Comparison of ENCODE assay signal across 11 cellular contexts in genomic region chr9:98380065-98380681, GRCh38.
DNase-seq lines count a peak whose midpoint lies in the region; ATAC-seq, FAIRE-seq and TF ChIP-seq lines count a peak whose summit lies in the region.
"Had no signal": no experiment of that assay in that cellular context is flagged by ENCODE, and none has a peak within 500 bp of the region (broad histone marks: within the 10 kb centered on the region; RNA-seq: fewer than 3 reads in every experiment).

No MANE protein-coding gene starts in this region.

- no peak overlapping the region for H3K27ac ChIP-seq in right cardiac atrium (ENCODE audit: low read length)
- H3K27ac ChIP-seq in left lung = no peak overlapping the region

- DNase-seq in right cardiac atrium (peak in 1 of 3 donors; percentile 62), cardiac septum (ENCODE audit: low spot score) (no peak), NCI-H69 (lab: John Stamatoyannopoulos, UW) (peak; percentile 11), fibroblast of villous mesenchyme (ENCODE audit: low read depth) (peak; percentile 68), urothelium cell line (ENCODE audit: low spot score) (peak; percentile 48), left lung (no peak)
- no peak for DNase-seq in stimulated activated naive CD4-positive, alpha-beta T cell (lab: John Stamatoyannopoulos, UW)
- DNase-seq: CD8-positive, alpha-beta T cell; stimulated activated CD4-positive, alpha-beta T cell treated with anti-CD3 and anti-CD28 coated beads, Interleukin-15, amount 100 ng/mL, for 24 hours had no signal

- H3K4me3 ChIP-seq in right cardiac atrium (ENCODE audit: low read length) (no peak overlapping the region), fibroblast of villous mesenchyme (ENCODE audit: low read depth, low read length) (no peak overlapping the region), left lung (no peak overlapping the region)

- H3K27me3 ChIP-seq in right cardiac atrium (ENCODE audit: control insufficient read depth, insufficient read depth) = no peaks in the 10 kb centered on the region
- no peaks in the 10 kb centered on the region for H3K27me3 ChIP-seq in left lung

- WGBS in right cardiac atrium = 35% methylated on average over 19 of the region's 19 CpGs

- no peak for TF ChIP-seq CTCF in fibroblast of villous mesenchyme (IDR thresholded peaks at IDR 0.05; ENCODE audit: insufficient read depth, low read depth, low read length)
- no peak for TF ChIP-seq CTCF in left lung (IDR thresholded peaks at IDR 0.05)

- intact Hi-C loops in right cardiac atrium (cut with DNase I) (no loop called here), cardiac septum (cut with DNase I) (no loop called here), left lung (cut with DNase I) (no loop called here)

- no peaks in the 10 kb centered on the region for H3K36me3 ChIP-seq in left lung

- H3K9me3 ChIP-seq in right cardiac atrium (ENCODE audit: control insufficient read depth, low read length) (no peaks in the 10 kb centered on the region), left lung (no peaks in the 10 kb centered on the region)

- no peaks in the 10 kb centered on the region for H3K4me1 ChIP-seq in right cardiac atrium (ENCODE audit: control insufficient read depth, insufficient read depth, low read length)
- no peaks in the 10 kb centered on the region for H3K4me1 ChIP-seq in left lung

- FAIRE-seq in urothelium cell line (lab: Jason Lieb, UNC) = no peak
- FAIRE-seq: endometrium had no signal

- ATAC-seq in right cardiac atrium (peak; percentile 36 to 61), left lung (no peak), GM19455 (IDR thresholded peaks at IDR 0.05; ENCODE audit: unreplicated experiment) (no peak)
- ATAC-seq: CD8-positive, alpha-beta T cell had no signal

Comparison
In these comparisons a context has a peak if more than half of its experiments do, and no peak if none do; other contexts are left out.
1. ATAC-seq: peak in right cardiac atrium (2 of 2); none in left lung (single experiment) and GM19455 (single experiment).
2. DNase-seq: peak in NCI-H69 (single experiment), fibroblast of villous mesenchyme (single experiment) and urothelium cell line (single experiment); none in cardiac septum (single experiment), left lung (0 of 2) and stimulated activated naive CD4-positive, alpha-beta T cell (0 of 6).